In the genomic region with DNA sequence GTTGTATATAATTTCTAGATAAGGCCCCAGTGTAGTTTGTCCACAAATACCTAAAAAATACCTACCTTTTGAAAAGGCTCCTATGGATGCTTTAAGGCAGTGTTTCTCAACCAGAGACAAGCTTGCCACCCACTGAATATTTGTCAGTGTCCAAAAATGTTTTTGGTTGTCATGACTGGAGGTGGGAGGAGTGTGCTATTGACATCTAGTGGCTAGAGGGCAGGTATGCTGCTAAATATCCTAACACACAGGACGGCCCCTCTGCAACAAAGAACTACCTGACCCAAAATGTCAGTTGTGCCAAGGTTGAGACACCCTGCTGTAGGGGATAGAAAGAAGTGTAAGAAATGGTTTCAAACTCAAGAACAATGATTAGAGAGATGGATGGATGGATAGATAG, we compare ENCODE assay signal across 11 cellular contexts. TPM values are rescaled to one million over a fixed set of nuclear protein-coding genes. Genes with fewer than 3 reads are reported as not detected.
DNase-seq lines count a peak whose midpoint lies in the region; ATAC-seq and TF ChIP-seq lines count a peak whose summit lies in the region.
"Not testable (repeated sequence)": the region's sequence is repeated elsewhere in the genome, so short reads cannot be mapped to it uniquely, and the experiment has no call there.
"Had no signal": no experiment of that assay in that cellular context is flagged by ENCODE, and none has a peak within 500 bp of the region (broad histone marks: within the 10 kb centered on the region; RNA-seq: fewer than 3 reads in every experiment).

No MANE protein-coding gene starts in this region.

- not testable (repeated sequence) for H2BK5ac ChIP-seq in H9 (ENCODE audit: insufficient read length, low read length)

- H2BK120ac ChIP-seq in H9 (ENCODE audit: low read depth, low read length, poor library complexity, severe bottlenecking), result not testable (repeated sequence)

- H3K79me2 ChIP-seq in DOHH2 (ENCODE audit: control insufficient read depth, low read length); H9 (ENCODE audit: insufficient read depth, low read length); PC-3 (ENCODE audit: low read length): not testable (repeated sequence)

- H4K91ac ChIP-seq in H9 (ENCODE audit: insufficient read length, low read depth, low read length), result not testable (repeated sequence)

- H3K9me2 ChIP-seq in DOHH2 (replicated peaks; ENCODE audit: control insufficient read depth, low read length); PC-3 (replicated peaks; ENCODE audit: low read length): not testable (repeated sequence)

- H2BK12ac ChIP-seq in H9 (ENCODE audit: insufficient read length, low read depth, low read length), result not testable (repeated sequence)

- CTCF ChIA-PET in PC-3 (lab: Charles Lee); naive thymus-derived CD4-positive, alpha-beta T cell (lab: Charles Lee): not testable (repeated sequence)
- CTCF ChIA-PET in activated CD8-positive, alpha-beta memory T cell treated with anti-CD3 and anti-CD28 coated beads, Interleukin-2, amount 10 ng/mL, durations not matched to agents 7 days and 5 days (lab: Charles Lee), result interaction anchor here (0.9 kb wide), 1 partner anchor 165 kb away, joined by 3 read pairs; no protein-coding TSS in a partner anchor

- H3K4ac ChIP-seq in H9 (ENCODE audit: low read depth, low read length), result not testable (repeated sequence)

- H3K23ac ChIP-seq in H9 (ENCODE audit: insufficient read length, low read depth, low read length), result not testable (repeated sequence)

- H3K4me1 ChIP-seq in DOHH2 (ENCODE audit: control insufficient read depth, low read length); H9 (ENCODE audit: insufficient read depth, low read length); PC-3 (ENCODE audit: insufficient read depth, low read length); naive thymus-derived CD4-positive, alpha-beta T cell (ENCODE audit: control insufficient read depth in 2 of 2, insufficient read depth in 2 of 2, low read length in 2 of 2): not testable (repeated sequence)

- ATAC-seq in PC-3 (peak; percentile 42; the same call in 1 of the 2 replicates), left ventricle myocardium superior (peak; percentile 30)
- peak; percentile 67 for ATAC-seq in activated CD8-positive, alpha-beta memory T cell treated with anti-CD3 and anti-CD28 coated beads, Interleukin-2, amount 10 ng/mL, durations not matched to agents 7 days and 5 days
- peak; percentile 76 for ATAC-seq in naive thymus-derived CD4-positive, alpha-beta T cell

- not testable (repeated sequence) for H3K14ac ChIP-seq in H9 (ENCODE audit: insufficient read depth, low read length)

- H3K18ac ChIP-seq in H9 (ENCODE audit: insufficient read length, low read depth, low read length), result not testable (repeated sequence)

- POLR2A ChIA-PET in PC-3 (lab: Charles Lee; ENCODE audit: unreplicated experiment); naive thymus-derived CD4-positive, alpha-beta T cell (lab: Charles Lee): not testable (repeated sequence)

- H4K5ac ChIP-seq in H9 (ENCODE audit: insufficient read length, low read depth, low read length), result not testable (repeated sequence)

- intact Hi-C loops in PC-3 (cut with micrococcal nuclease); left ventricle myocardium superior (cut with micrococcal nuclease); naive thymus-derived CD4-positive, alpha-beta T cell (cut with micrococcal nuclease): not testable (repeated sequence)

- DNase-seq in H9; PC-3; activated CD8-positive, alpha-beta memory T cell treated with anti-CD3 and anti-CD28 coated beads, Interleukin-2, amount 10 ng/mL, durations not matched to agents 7 days and 5 days; chondrocyte (ENCODE audit: low spot score); left ventricle myocardium superior: not testable (repeated sequence)
- DNase-seq in naive thymus-derived CD4-positive, alpha-beta T cell, result peak in 3 of 9 donors; percentile 8 to 21 (median 19)

- H3T11ph ChIP-seq in H9 (ENCODE audit: low read length), result not testable (repeated sequence)

- H3K36me3 ChIP-seq in DOHH2 (ENCODE audit: control insufficient read depth, low read length); PC-3 (ENCODE audit: low read depth, low read length); naive thymus-derived CD4-positive, alpha-beta T cell (ENCODE audit: control insufficient read depth in 2 of 3, insufficient read depth in 3 of 3, low read length in 3 of 3): not testable (repeated sequence)

- not testable (repeated sequence) for H3K27me3 Mint-ChIP-seq in H9 (ENCODE audit: low read depth); activated CD8-positive, alpha-beta memory T cell treated with anti-CD3 and anti-CD28 coated beads, Interleukin-2, amount 10 ng/mL, durations not matched to agents 7 days and 5 days; chondrocyte (ENCODE audit: low read depth); naive thymus-derived CD4-positive, alpha-beta T cell

- not testable (repeated sequence) for H3K27ac Mint-ChIP-seq in H9; activated CD8-positive, alpha-beta memory T cell treated with anti-CD3 and anti-CD28 coated beads, Interleukin-2, amount 10 ng/mL, durations not matched to agents 7 days and 5 days; chondrocyte (ENCODE audit: unreplicated experiment); naive thymus-derived CD4-positive, alpha-beta T cell

- H3K4me3 ChIP-seq in DOHH2 (ENCODE audit: low read length); PC-3 (ENCODE audit: low read length); naive thymus-derived CD4-positive, alpha-beta T cell (ENCODE audit: low read length): not testable (repeated sequence)

- H3K23me2 ChIP-seq in H9 (ENCODE audit: insufficient read length, low read depth, low read length, poor library complexity, severe bottlenecking), result not testable (repeated sequence)

- H2BK20ac ChIP-seq in H9 (ENCODE audit: low read depth, low read length, poor library complexity, severe bottlenecking), result not testable (repeated sequence)

- peaks cover 4 to 34% (median 28%) of the 10 kb centered on the region in 3 experiments; a peak in 6 of 7 replicates for H3K36me3 Mint-ChIP-seq in H9 (ENCODE audit: insufficient read depth in 1 of 3, low read depth in 3 of 3)
- peaks cover 13% of the 10 kb centered on the region for H3K36me3 Mint-ChIP-seq in activated CD8-positive, alpha-beta memory T cell treated with anti-CD3 and anti-CD28 coated beads, Interleukin-2, amount 10 ng/mL, durations not matched to agents 7 days and 5 days
- not testable (repeated sequence) for H3K36me3 Mint-ChIP-seq in chondrocyte (ENCODE audit: low read depth)
- peaks cover 0 to 12% (median 8%) of the 10 kb centered on the region in 5 donors for H3K36me3 Mint-ChIP-seq in naive thymus-derived CD4-positive, alpha-beta T cell

- H3K9ac ChIP-seq in H9 (ENCODE audit: extremely low read depth, insufficient read length, low read length); PC-3 (ENCODE audit: low read length): not testable (repeated sequence)

- not testable (repeated sequence) for H2BK15ac ChIP-seq in H9 (ENCODE audit: low read depth, low read length)

- H3K79me1 ChIP-seq in H9 (ENCODE audit: insufficient read depth, low read depth, low read length, poor library complexity, severe bottlenecking), result not testable (repeated sequence)

- TF ChIP-seq CTCF in DOHH2 (IDR thresholded peaks at IDR 0.05; ENCODE audit: low read depth, low read length, poor library complexity, severe bottlenecking) (peak; percentile 12), H9 (conservative IDR thresholded peaks at IDR 0.05) (peak; percentile 34; the same call in 1 of the 3 replicates), chondrocyte (IDR thresholded peaks at IDR 0.05) (peak; percentile 37)
- not testable (repeated sequence) for TF ChIP-seq CTCF in PC-3 (conservative IDR thresholded peaks at IDR 0.05; ENCODE audit: low read depth, low read length)

- no CpG with 5 or more reads among the region's 1 CpG for WGBS in H9 (ENCODE audit: extremely low coverage, insufficient read length, low lambda C conversion rate)

- H2AFZ ChIP-seq in H9 (ENCODE audit: low read length); PC-3 (ENCODE audit: low read length): not testable (repeated sequence)

- H2AK5ac ChIP-seq in H9 (ENCODE audit: insufficient read length, low read length), result not testable (repeated sequence)

- H4K20me1 ChIP-seq in DOHH2 (ENCODE audit: control insufficient read depth, insufficient read depth, low read depth, low read length); H9 (ENCODE audit: control insufficient read depth, insufficient read depth, insufficient read length); PC-3 (ENCODE audit: low read length): not testable (repeated sequence)

- not testable (repeated sequence) for BruUV-seq in PC-3 (replicated peaks; lab: Mats Ljungman, UMichigan)

- not testable (repeated sequence) for H3K9me3 Mint-ChIP-seq in H9; activated CD8-positive, alpha-beta memory T cell treated with anti-CD3 and anti-CD28 coated beads, Interleukin-2, amount 10 ng/mL, durations not matched to agents 7 days and 5 days (ENCODE audit: low read depth); chondrocyte (ENCODE audit: low read depth); naive thymus-derived CD4-positive, alpha-beta T cell

- H3K4me1 Mint-ChIP-seq in H9, result not testable (repeated sequence)
- H3K4me1 Mint-ChIP-seq in activated CD8-positive, alpha-beta memory T cell treated with anti-CD3 and anti-CD28 coated beads, Interleukin-2, amount 10 ng/mL, durations not matched to agents 7 days and 5 days, result peaks cover 22% of the 10 kb centered on the region
- peaks cover 34% of the 10 kb centered on the region for H3K4me1 Mint-ChIP-seq in chondrocyte (ENCODE audit: low read depth)
- peaks cover 15 to 35% (median 25%) of the 10 kb centered on the region in 7 donors for H3K4me1 Mint-ChIP-seq in naive thymus-derived CD4-positive, alpha-beta T cell

- not testable (repeated sequence) for H3K9me3 ChIP-seq in DOHH2 (ENCODE audit: control insufficient read depth, insufficient read depth, low read length); H9 (ENCODE audit: control insufficient read depth, low read depth, low read length); PC-3 (ENCODE audit: low read length); naive thymus-derived CD4-positive, alpha-beta T cell (ENCODE audit: control insufficient read depth in 2 of 3, low read length in 3 of 3)

- H3K27ac ChIP-seq in DOHH2 (ENCODE audit: low read depth, low read length); H9 (ENCODE audit: insufficient read length, low read depth, low read length); PC-3 (ENCODE audit: low read length); naive thymus-derived CD4-positive, alpha-beta T cell (ENCODE audit: low read depth, low read length): not testable (repeated sequence)

- not testable (repeated sequence) for H3K4me3 Mint-ChIP-seq in H9; activated CD8-positive, alpha-beta memory T cell treated with anti-CD3 and anti-CD28 coated beads, Interleukin-2, amount 10 ng/mL, durations not matched to agents 7 days and 5 days; chondrocyte (ENCODE audit: unreplicated experiment); naive thymus-derived CD4-positive, alpha-beta T cell

- not testable (repeated sequence) for H3F3A ChIP-seq in DOHH2 (ENCODE audit: control insufficient read depth, insufficient read depth); PC-3 (ENCODE audit: low read length, unreplicated experiment)

- not testable (repeated sequence) for H3K4me2 ChIP-seq in DOHH2 (ENCODE audit: low read length); H9 (ENCODE audit: insufficient read depth, insufficient read length, low read length); PC-3 (ENCODE audit: low read length)

- not testable (repeated sequence) for H3K27me3 ChIP-seq in DOHH2 (ENCODE audit: control insufficient read depth, low read length); H9 (ENCODE audit: insufficient read depth, low read length); PC-3 (ENCODE audit: low read length); naive thymus-derived CD4-positive, alpha-beta T cell (ENCODE audit: control insufficient read depth in 2 of 2, insufficient read depth in 2 of 2, low read length in 2 of 2)

- not testable (repeated sequence) for H4K8ac ChIP-seq in H9 (replicated peaks; ENCODE audit: insufficient read length, low read depth, low read length)

- H3K56ac ChIP-seq in H9 (ENCODE audit: insufficient read length, low read depth, low read length), result not testable (repeated sequence)

RNA-seq across cellular contexts. Expression of gene TVP23B, which starts 10.4 kb away (rescaled TPM):
- total RNA-seq in H9 (2021) (18.7 and 20.5 TPM in 2 replicates), PC-3 (2014; rRNA removed) (42.2 and 57.9 TPM in 2 replicates), chondrocyte (45.9 to 50.1 TPM (median 49.0 TPM) in 3 replicates), left ventricle myocardium superior (22.5 TPM)
- 10 to 100 TPM; 23.9 to 31.1 TPM for total RNA-seq in activated CD8-positive, alpha-beta memory T cell treated with anti-CD3 and anti-CD28 coated beads, Interleukin-2, amount 10 ng/mL, durations not matched to agents 7 days and 5 days
- 10 to 100 TPM; 13.2 to 31.6 (median 30.8) TPM for total RNA-seq in naive thymus-derived CD4-positive, alpha-beta T cell
- polyA plus RNA-seq in naive thymus-derived CD4-positive, alpha-beta T cell, result 10 to 100 TPM; 42.7 to 50.4 TPM

RNA-seq across cellular contexts. Expression of gene FBXW10, which starts 47.5 kb away (rescaled TPM):
- total RNA-seq in H9 (2021) (not detected in 2 replicates), PC-3 (2014; rRNA removed) (0.15 TPM in 1 of 2 replicates, not detected in the other), chondrocyte (not detected in 3 replicates), left ventricle myocardium superior (not detected)
- not detected for total RNA-seq in activated CD8-positive, alpha-beta memory T cell treated with anti-CD3 and anti-CD28 coated beads, Interleukin-2, amount 10 ng/mL, durations not matched to agents 7 days and 5 days
- total RNA-seq in naive thymus-derived CD4-positive, alpha-beta T cell, result under 1 TPM in 1 of 5 experiments, not detected in 4; 0.07 TPM
- not detected for polyA plus RNA-seq in naive thymus-derived CD4-positive, alpha-beta T cell
- total RNA-seq: activated CD4-positive, alpha-beta memory T cell treated with anti-CD3 and anti-CD28 coated beads for 36 hours; dermis blood vessel endothelial cell; right atrium auricular region had no signal
- polyA plus RNA-seq: immature natural killer cell had no signal
